ENCODE assay signal across 1 cellular context in the genomic region with DNA sequence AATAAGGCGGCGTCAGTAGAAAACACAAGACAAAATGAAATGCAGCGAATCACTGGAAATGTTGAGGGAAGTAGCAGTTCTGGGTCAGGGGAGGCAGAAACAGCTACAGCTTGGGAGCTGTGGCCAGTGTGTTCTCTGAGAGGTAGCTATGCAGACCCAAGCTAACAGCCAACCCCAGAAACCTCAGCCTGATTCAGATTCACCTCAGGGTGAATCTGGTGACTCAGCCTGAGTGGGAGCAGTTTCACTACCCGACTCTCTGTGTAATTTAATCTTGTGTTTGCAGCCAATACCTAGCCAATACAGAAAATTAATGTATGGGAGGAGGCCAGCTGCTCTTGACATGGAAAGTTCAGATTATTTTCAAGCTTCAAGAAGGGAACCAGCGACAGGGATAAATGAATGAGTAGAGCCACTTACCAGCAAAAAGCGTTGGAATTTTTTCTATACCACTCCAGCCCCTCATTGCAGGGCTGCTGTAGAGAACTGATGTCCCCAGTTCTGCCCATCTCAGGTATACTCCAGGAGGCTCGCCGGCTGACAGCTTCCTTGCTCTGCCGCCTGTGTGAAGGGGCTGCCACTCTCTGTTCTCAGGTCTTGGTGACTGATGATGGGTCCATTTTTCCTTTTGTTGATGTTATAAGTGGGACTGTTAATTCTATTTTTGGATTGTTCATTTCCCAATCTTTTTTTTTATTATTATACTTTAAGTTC.
TF ChIP-seq lines count a peak whose summit lies in the region.

No MANE protein-coding gene starts in this region.

TF ChIP-seq in GM23338, 12 proteins besides CTCF, POLR2A, EP300 and RAD21 (continued from another document):
- TF ChIP-seq, protein P1, sequence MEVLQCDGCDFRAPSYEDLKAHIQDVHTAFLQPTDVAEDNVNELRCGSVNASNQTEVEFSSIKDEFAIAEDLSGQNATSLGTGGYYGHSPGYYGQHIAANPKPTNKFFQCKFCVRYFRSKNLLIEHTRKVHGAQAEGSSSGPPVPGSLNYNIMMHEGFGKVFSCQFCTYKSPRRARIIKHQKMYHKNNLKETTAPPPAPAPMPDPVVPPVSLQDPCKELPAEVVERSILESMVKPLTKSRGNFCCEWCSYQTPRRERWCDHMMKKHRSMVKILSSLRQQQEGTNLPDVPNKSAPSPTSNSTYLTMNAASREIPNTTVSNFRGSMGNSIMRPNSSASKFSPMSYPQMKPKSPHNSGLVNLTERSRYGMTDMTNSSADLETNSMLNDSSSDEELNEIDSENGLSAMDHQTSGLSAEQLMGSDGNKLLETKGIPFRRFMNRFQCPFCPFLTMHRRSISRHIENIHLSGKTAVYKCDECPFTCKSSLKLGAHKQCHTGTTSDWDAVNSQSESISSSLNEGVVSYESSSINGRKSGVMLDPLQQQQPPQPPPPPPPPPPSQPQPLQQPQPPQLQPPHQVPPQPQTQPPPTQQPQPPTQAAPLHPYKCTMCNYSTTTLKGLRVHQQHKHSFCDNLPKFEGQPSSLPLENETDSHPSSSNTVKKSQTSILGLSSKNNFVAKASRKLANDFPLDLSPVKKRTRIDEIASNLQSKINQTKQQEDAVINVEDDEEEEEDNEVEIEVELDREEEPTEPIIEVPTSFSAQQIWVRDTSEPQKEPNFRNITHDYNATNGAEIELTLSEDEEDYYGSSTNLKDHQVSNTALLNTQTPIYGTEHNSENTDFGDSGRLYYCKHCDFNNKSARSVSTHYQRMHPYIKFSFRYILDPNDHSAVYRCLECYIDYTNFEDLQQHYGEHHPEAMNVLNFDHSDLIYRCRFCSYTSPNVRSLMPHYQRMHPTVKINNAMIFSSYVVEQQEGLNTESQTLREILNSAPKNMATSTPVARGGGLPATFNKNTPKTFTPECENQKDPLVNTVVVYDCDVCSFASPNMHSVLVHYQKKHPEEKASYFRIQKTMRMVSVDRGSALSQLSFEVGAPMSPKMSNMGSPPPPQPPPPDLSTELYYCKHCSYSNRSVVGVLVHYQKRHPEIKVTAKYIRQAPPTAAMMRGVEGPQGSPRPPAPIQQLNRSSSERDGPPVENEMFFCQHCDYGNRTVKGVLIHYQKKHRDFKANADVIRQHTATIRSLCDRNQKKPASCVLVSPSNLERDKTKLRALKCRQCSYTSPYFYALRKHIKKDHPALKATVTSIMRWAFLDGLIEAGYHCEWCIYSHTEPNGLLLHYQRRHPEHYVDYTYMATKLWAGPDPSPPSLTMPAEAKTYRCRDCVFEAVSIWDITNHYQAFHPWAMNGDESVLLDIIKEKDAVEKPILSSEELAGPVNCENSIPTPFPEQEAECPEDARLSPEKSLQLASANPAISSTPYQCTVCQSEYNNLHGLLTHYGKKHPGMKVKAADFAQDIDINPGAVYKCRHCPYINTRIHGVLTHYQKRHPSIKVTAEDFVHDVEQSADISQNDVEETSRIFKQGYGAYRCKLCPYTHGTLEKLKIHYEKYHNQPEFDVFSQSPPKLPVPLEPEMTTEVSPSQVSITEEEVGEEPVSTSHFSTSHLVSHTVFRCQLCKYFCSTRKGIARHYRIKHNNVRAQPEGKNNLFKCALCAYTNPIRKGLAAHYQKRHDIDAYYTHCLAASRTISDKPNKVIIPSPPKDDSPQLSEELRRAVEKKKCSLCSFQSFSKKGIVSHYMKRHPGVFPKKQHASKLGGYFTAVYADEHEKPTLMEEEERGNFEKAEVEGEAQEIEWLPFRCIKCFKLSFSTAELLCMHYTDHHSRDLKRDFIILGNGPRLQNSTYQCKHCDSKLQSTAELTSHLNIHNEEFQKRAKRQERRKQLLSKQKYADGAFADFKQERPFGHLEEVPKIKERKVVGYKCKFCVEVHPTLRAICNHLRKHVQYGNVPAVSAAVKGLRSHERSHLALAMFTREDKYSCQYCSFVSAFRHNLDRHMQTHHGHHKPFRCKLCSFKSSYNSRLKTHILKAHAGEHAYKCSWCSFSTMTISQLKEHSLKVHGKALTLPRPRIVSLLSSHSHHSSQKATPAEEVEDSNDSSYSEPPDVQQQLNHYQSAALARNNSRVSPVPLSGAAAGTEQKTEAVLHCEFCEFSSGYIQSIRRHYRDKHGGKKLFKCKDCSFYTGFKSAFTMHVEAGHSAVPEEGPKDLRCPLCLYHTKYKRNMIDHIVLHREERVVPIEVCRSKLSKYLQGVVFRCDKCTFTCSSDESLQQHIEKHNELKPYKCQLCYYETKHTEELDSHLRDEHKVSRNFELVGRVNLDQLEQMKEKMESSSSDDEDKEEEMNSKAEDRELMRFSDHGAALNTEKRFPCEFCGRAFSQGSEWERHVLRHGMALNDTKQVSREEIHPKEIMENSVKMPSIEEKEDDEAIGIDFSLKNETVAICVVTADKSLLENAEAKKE (CRISPR knock-in tag; IDR thresholded peaks at IDR 0.05): no peak
- TF ChIP-seq POLR2AphosphoS5 (IDR thresholded peaks at IDR 0.05; ENCODE audit: low read depth) (no peak), CREB1 (CRISPR knock-in tag; IDR thresholded peaks at IDR 0.05; ENCODE audit: low read depth) (no peak), STAT1 (IDR thresholded peaks at IDR 0.05; ENCODE audit: unreplicated experiment) (no peak), EZH2phosphoT487 (IDR thresholded peaks at IDR 0.05; ENCODE audit: unreplicated experiment) (no peak), ZNF114 (CRISPR knock-in tag; IDR thresholded peaks at IDR 0.05) (no peak), JUNB (IDR thresholded peaks at IDR 0.05; ENCODE audit: unreplicated experiment) (no peak), ZNF331 (CRISPR knock-in tag; IDR thresholded peaks at IDR 0.05; ENCODE audit: low read depth) (no peak)
- TF ChIP-seq, protein P2, sequence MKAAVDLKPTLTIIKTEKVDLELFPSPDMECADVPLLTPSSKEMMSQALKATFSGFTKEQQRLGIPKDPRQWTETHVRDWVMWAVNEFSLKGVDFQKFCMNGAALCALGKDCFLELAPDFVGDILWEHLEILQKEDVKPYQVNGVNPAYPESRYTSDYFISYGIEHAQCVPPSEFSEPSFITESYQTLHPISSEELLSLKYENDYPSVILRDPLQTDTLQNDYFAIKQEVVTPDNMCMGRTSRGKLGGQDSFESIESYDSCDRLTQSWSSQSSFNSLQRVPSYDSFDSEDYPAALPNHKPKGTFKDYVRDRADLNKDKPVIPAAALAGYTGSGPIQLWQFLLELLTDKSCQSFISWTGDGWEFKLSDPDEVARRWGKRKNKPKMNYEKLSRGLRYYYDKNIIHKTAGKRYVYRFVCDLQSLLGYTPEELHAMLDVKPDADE (IDR thresholded peaks at IDR 0.05): no peak
- TF ChIP-seq, protein P3, sequence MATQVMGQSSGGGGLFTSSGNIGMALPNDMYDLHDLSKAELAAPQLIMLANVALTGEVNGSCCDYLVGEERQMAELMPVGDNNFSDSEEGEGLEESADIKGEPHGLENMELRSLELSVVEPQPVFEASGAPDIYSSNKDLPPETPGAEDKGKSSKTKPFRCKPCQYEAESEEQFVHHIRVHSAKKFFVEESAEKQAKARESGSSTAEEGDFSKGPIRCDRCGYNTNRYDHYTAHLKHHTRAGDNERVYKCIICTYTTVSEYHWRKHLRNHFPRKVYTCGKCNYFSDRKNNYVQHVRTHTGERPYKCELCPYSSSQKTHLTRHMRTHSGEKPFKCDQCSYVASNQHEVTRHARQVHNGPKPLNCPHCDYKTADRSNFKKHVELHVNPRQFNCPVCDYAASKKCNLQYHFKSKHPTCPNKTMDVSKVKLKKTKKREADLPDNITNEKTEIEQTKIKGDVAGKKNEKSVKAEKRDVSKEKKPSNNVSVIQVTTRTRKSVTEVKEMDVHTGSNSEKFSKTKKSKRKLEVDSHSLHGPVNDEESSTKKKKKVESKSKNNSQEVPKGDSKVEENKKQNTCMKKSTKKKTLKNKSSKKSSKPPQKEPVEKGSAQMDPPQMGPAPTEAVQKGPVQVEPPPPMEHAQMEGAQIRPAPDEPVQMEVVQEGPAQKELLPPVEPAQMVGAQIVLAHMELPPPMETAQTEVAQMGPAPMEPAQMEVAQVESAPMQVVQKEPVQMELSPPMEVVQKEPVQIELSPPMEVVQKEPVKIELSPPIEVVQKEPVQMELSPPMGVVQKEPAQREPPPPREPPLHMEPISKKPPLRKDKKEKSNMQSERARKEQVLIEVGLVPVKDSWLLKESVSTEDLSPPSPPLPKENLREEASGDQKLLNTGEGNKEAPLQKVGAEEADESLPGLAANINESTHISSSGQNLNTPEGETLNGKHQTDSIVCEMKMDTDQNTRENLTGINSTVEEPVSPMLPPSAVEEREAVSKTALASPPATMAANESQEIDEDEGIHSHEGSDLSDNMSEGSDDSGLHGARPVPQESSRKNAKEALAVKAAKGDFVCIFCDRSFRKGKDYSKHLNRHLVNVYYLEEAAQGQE (IDR thresholded peaks at IDR 0.05; ENCODE audit: unreplicated experiment): no peak
